ENCODE assay signal across 10 cellular contexts in the genomic region with DNA sequence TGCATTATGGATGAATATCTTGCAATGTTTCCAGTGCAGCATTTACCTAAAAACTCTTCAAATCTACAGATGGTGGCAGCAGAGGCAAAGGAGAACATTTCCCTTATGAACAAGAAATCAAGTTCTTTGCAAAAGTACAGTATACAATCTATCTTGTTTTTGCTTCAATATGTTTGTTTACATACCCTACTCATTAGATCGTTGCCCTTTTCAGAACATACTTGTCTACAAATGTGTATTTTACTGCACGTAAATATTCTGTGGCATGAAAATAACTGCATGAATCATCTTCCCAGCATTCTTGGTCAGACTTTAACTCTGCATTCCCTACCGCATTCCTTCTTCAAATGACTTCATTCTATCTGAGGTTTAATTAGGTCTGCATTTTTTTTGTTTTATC.
DNase-seq lines count a peak whose midpoint lies in the region; ATAC-seq and TF ChIP-seq lines count a peak whose summit lies in the region.
"Had no signal": no experiment of that assay in that cellular context is flagged by ENCODE, and none has a peak within 500 bp of the region (broad histone marks: within the 10 kb centered on the region; RNA-seq: fewer than 3 reads in every experiment).

No MANE protein-coding gene starts in this region.

- peak overlapping the region in 6 of 12 donors; percentile 1 to 48 (median 10) for H3K27ac ChIP-seq in heart left ventricle

- H3K36me3 ChIP-seq in heart left ventricle = peaks cover 0 to 89% (median 4%) of the 10 kb centered on the region in 9 donors

- H3K9me3 ChIP-seq in heart left ventricle = no peaks in the 10 kb centered on the region

- H3K27ac Mint-ChIP-seq in activated naive CD4-positive, alpha-beta T cell treated with anti-CD3 and anti-CD28 coated beads for 36 hours = no peak overlapping the region
- H3K27ac Mint-ChIP-seq in activated naive CD8-positive, alpha-beta T cell treated with anti-CD3 and anti-CD28 coated beads for 36 hours = no peak overlapping the region
- H3K27ac Mint-ChIP-seq: activated T-cell treated with anti-CD3 and anti-CD28 coated beads, Interleukin-2, amount 50 U/mL, for 72 hours had no signal

- CTCF ChIA-PET in activated naive CD4-positive, alpha-beta T cell treated with anti-CD3 and anti-CD28 coated beads for 36 hours (lab: Charles Lee) = no interaction called here

- ATAC-seq in HG03342 (IDR thresholded peaks at IDR 0.05; ENCODE audit: unreplicated experiment) (no peak), heart left ventricle (no peak)
- ATAC-seq: activated T-cell treated with anti-CD3 and anti-CD28 coated beads, Interleukin-2, amount 50 U/mL, for 72 hours had no signal

- peak in 1 of 12 donors; percentile 22 for TF ChIP-seq CTCF in heart left ventricle (IDR thresholded peaks at IDR 0.05)

- no peaks in the 10 kb centered on the region for H3K27me3 ChIP-seq in heart left ventricle

- DNase-seq in Daoy (ENCODE audit: low read depth) (peak; percentile 49), NCI-H2029 (lab: John Stamatoyannopoulos, UW) (peak; percentile 19), dedifferentiated amniotic fluid mesenchymal stem cell (ENCODE audit: extremely low spot score) (peak; percentile 76), non-pigmented ciliary epithelial cell (ENCODE audit: low read depth) (peak; percentile 55), heart left ventricle (no peak)
- no peak for DNase-seq in activated naive CD4-positive, alpha-beta T cell treated with anti-CD3 and anti-CD28 coated beads for 36 hours
- DNase-seq in activated naive CD8-positive, alpha-beta T cell treated with anti-CD3 and anti-CD28 coated beads for 36 hours = no peak
- DNase-seq: activated T-cell treated with anti-CD3 and anti-CD28 coated beads, Interleukin-2, amount 50 U/mL, for 72 hours; Right ventricle myocardium superior had no signal

- intact Hi-C loops in activated naive CD4-positive, alpha-beta T cell treated with anti-CD3 and anti-CD28 coated beads for 36 hours (cut with micrococcal nuclease) = no loop called here
- intact Hi-C loops in heart left ventricle (cut with DNase I) = no loop called here

- H3K27me3 Mint-ChIP-seq in activated naive CD4-positive, alpha-beta T cell treated with anti-CD3 and anti-CD28 coated beads for 36 hours (ENCODE audit: low read depth) = no peaks in the 10 kb centered on the region
- no peaks in the 10 kb centered on the region for H3K27me3 Mint-ChIP-seq in activated naive CD8-positive, alpha-beta T cell treated with anti-CD3 and anti-CD28 coated beads for 36 hours

- WGBS in heart left ventricle, 4 donors = 22 to 38% (median 28%) methylated on average over 3 of the region's 3 CpGs

- H3K4me3 Mint-ChIP-seq in activated naive CD4-positive, alpha-beta T cell treated with anti-CD3 and anti-CD28 coated beads for 36 hours = no peak overlapping the region
- H3K4me3 Mint-ChIP-seq in activated naive CD8-positive, alpha-beta T cell treated with anti-CD3 and anti-CD28 coated beads for 36 hours = no peak overlapping the region
- H3K4me3 Mint-ChIP-seq: activated T-cell treated with anti-CD3 and anti-CD28 coated beads, Interleukin-2, amount 50 U/mL, for 72 hours had no signal

- H3K36me3 Mint-ChIP-seq in activated naive CD4-positive, alpha-beta T cell treated with anti-CD3 and anti-CD28 coated beads for 36 hours (ENCODE audit: low read depth) = no peaks in the 10 kb centered on the region
- H3K36me3 Mint-ChIP-seq in activated naive CD8-positive, alpha-beta T cell treated with anti-CD3 and anti-CD28 coated beads for 36 hours = no peaks in the 10 kb centered on the region

- peaks cover 0 to 38% (median 5%) of the 10 kb centered on the region in 12 donors for H3K4me1 ChIP-seq in heart left ventricle

- H3K4me3 ChIP-seq in heart left ventricle = no peak overlapping the region

- no peak for TF ChIP-seq POLR2A in heart left ventricle (IDR thresholded peaks at IDR 0.05)

- H3K4me1 Mint-ChIP-seq in activated naive CD4-positive, alpha-beta T cell treated with anti-CD3 and anti-CD28 coated beads for 36 hours (ENCODE audit: low read depth) = no peaks in the 10 kb centered on the region
- no peaks in the 10 kb centered on the region for H3K4me1 Mint-ChIP-seq in activated naive CD8-positive, alpha-beta T cell treated with anti-CD3 and anti-CD28 coated beads for 36 hours

- no peaks in the 10 kb centered on the region for H3K9me3 Mint-ChIP-seq in activated naive CD4-positive, alpha-beta T cell treated with anti-CD3 and anti-CD28 coated beads for 36 hours
- no peaks in the 10 kb centered on the region for H3K9me3 Mint-ChIP-seq in activated naive CD8-positive, alpha-beta T cell treated with anti-CD3 and anti-CD28 coated beads for 36 hours
- H3K9me3 Mint-ChIP-seq: activated T-cell treated with anti-CD3 and anti-CD28 coated beads, Interleukin-2, amount 50 U/mL, for 72 hours had no signal

Comparison
In these comparisons a context has a peak if more than half of its experiments do, and no peak if none do; other contexts are left out.
1. DNase-seq: peak in Daoy (single experiment), NCI-H2029 (single experiment), dedifferentiated amniotic fluid mesenchymal stem cell (single experiment) and non-pigmented ciliary epithelial cell (single experiment); none in activated naive CD4-positive, alpha-beta T cell treated with anti-CD3 and anti-CD28 coated beads for 36 hours (single experiment), activated naive CD8-positive, alpha-beta T cell treated with anti-CD3 and anti-CD28 coated beads for 36 hours (single experiment) and heart left ventricle (0 of 5).